In the genomic region with DNA sequence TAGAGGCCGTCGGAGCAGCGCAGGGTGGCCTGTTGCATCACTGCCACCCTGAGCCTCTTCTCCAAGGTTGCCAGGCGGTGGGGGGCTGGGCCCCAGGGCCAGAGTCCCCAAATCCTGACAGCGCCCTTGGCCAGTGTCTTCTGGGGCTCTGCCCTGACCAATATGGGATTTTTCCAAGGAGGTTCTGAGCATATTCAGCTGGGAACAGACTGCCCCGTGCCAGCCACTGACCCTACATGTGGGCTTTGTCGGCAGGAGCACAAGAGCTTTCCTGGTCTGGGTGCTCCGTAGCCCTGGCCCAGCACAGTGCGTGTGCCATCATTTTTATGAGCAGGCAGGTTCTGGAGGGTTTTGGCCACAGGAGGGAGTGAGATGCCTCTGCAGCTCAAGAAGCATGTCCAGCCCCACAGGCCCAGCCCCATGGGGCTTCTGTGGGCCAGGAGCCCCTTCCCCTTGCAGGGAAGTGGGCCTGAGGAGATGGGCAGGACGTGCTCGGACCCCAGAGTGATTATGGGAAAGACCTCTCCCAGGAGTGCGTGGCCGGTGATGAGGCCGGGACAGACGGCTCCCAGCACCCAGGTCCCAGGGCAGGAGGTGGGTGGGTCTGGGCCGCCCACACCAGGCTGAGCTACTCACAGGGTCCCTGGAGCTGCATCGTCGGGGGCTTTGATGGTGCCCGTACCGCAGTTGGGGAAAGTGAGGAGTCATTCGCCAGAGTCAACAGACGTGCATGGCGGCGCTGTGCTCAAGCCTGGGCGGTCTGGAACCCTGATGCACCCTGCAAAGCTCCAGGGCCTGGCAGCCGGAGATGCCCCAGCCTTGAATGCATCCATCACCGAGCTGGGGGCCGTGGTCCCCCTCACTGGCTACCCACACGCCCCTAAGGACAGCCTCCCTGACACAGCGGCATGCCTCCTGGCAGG, we compare ENCODE assay signal across 11 cellular contexts.
DNase-seq lines count a peak whose midpoint lies in the region; ATAC-seq and TF ChIP-seq lines count a peak whose summit lies in the region.
"Had no signal": no experiment of that assay in that cellular context is flagged by ENCODE, and none has a peak within 500 bp of the region (broad histone marks: within the 10 kb centered on the region; RNA-seq: fewer than 3 reads in every experiment).

No MANE protein-coding gene starts in this region.

- H3K9ac ChIP-seq in mucosa of rectum (ENCODE audit: low read depth in 1 of 2, low read length in 2 of 2) = peak overlapping the region in 1 of 2 donors; percentile 50

- no peak for TF ChIP-seq CTCF in breast epithelium (IDR thresholded peaks at IDR 0.05)
- no peak for TF ChIP-seq CTCF in MCF 10A (IDR thresholded peaks at IDR 0.05; ENCODE audit: unreplicated experiment)
- TF ChIP-seq CTCF in dorsolateral prefrontal cortex (IDR thresholded peaks at IDR 0.05 in 54 of 56, conservative IDR thresholded peaks at IDR 0.05 in 2 of 56; ENCODE audit: low read depth in 1 of 56, partially characterized antibody in 56 of 56) = peak in 7 of 56 donors; percentile 8 to 33 (median 14)

- DNase-seq in breast epithelium (ENCODE audit: low spot score in 2 of 2) (no peak), MCF 10A (ENCODE audit: unreplicated experiment) (no peak), dorsolateral prefrontal cortex (no peak), aorta (peak; percentile 55 to 67), T-cell (no peak), retina (no peak), GM19238 (ENCODE audit: insufficient read length, low spot score) (no peak)
- DNase-seq: kidney glomerular epithelial cell; stimulated activated CD4-positive, alpha-beta T cell treated with anti-CD3 and anti-CD28 coated beads, Interleukin-2, amount 100 ng/mL, for 48 hours had no signal

- POLR2A ChIA-PET in MCF 10A (lab: Yijun Ruan, JAX) (interaction anchor here (0.7 kb wide), 1 partner anchor 11 kb away, joined by 4 read pairs; no protein-coding TSS in a partner anchor), T-cell (lab: Charles Lee) (no interaction called here)

- intact Hi-C loops in breast epithelium (cut with DNase I; ENCODE audit: low total_unique reads) (loop anchor here (10.0 kb wide), 1 partner anchor 61 kb away; no protein-coding TSS in a partner anchor), MCF 10A (cut with micrococcal nuclease) (loop anchor here (2.0 kb wide), 1 partner anchor 73 kb away; a partner anchor contains a TSS), dorsolateral prefrontal cortex (cut with DNase I) (loop anchor here in 1 of 2 donors (2.0 kb wide), 1 partner anchor 73 kb away; a partner anchor contains a TSS), aorta (cut with DNase I) (loop anchor here in 1 of 2 donors (1.0 to 5.0 kb wide), 3 partner anchors 34 to 113 kb away; no protein-coding TSS in a partner anchor)

- TF ChIP-seq POLR2A in breast epithelium (IDR thresholded peaks at IDR 0.05) = no peak

- H3K4me3 Mint-ChIP-seq in MCF 10A (ENCODE audit: unreplicated experiment) = no peak overlapping the region
- no peak overlapping the region for H3K4me3 Mint-ChIP-seq in T-cell
- H3K4me3 Mint-ChIP-seq: central memory CD8-positive, alpha-beta T cell had no signal

- peak overlapping the region in 2 of 3 donors; percentile 1 to 32 for H3K4me3 ChIP-seq in breast epithelium
- no peak overlapping the region for H3K4me3 ChIP-seq in dorsolateral prefrontal cortex
- no peak overlapping the region for H3K4me3 ChIP-seq in mucosa of rectum (ENCODE audit: low read length in 2 of 2)
- no peak overlapping the region for H3K4me3 ChIP-seq in aorta (ENCODE audit: low read length in 2 of 2)

- no peak overlapping the region for H3K27ac Mint-ChIP-seq in MCF 10A (ENCODE audit: low read depth, unreplicated experiment)
- no peak overlapping the region for H3K27ac Mint-ChIP-seq in T-cell

- H3K9me3 ChIP-seq in breast epithelium = no peaks in the 10 kb centered on the region
- no peaks in the 10 kb centered on the region for H3K9me3 ChIP-seq in mucosa of rectum (ENCODE audit: control insufficient read depth in 2 of 2, low read length in 2 of 2)
- no peaks in the 10 kb centered on the region for H3K9me3 ChIP-seq in aorta (ENCODE audit: control insufficient read depth, low read length)

- H3K27me3 ChIP-seq in breast epithelium (peaks cover 0 to 4% of the 10 kb centered on the region in 2 donors), dorsolateral prefrontal cortex (no peaks in the 10 kb centered on the region), mucosa of rectum (ENCODE audit: control insufficient read depth in 2 of 2, insufficient read depth in 2 of 2, low read length in 2 of 2) (no peaks in the 10 kb centered on the region), aorta (ENCODE audit: control insufficient read depth in 1 of 2, insufficient read depth in 2 of 2, low read length in 1 of 2) (no peaks in the 10 kb centered on the region)

- H3K9me3 Mint-ChIP-seq in MCF 10A (ENCODE audit: unreplicated experiment) = no peaks in the 10 kb centered on the region
- no peaks in the 10 kb centered on the region for H3K9me3 Mint-ChIP-seq in T-cell
- H3K9me3 Mint-ChIP-seq: central memory CD8-positive, alpha-beta T cell had no signal

- CTCF ChIA-PET in MCF 10A (lab: Yijun Ruan, JAX) = interaction anchor here (0.7 to 7.2 kb wide), 7 partner anchors 10 to 190 kb away, joined by 3 to 65 read pairs (median 3); no protein-coding TSS in a partner anchor
- CTCF ChIA-PET in T-cell (lab: Charles Lee) = no interaction called here

- BruUV-seq in MCF 10A (replicated peaks; lab: Mats Ljungman, UMichigan) = no TSS peak

- peaks cover 4% of the 10 kb centered on the region for H3K4me1 Mint-ChIP-seq in MCF 10A (ENCODE audit: insufficient read depth, unreplicated experiment)
- peaks cover under 1 to 4% (median 2%) of the 10 kb centered on the region in 3 donors for H3K4me1 Mint-ChIP-seq in T-cell
- H3K4me1 Mint-ChIP-seq: central memory CD8-positive, alpha-beta T cell had no signal

- H3K27me3 Mint-ChIP-seq in MCF 10A (ENCODE audit: insufficient read depth, unreplicated experiment) = no peaks in the 10 kb centered on the region
- peaks cover 0 to 2% of the 10 kb centered on the region in 2 donors for H3K27me3 Mint-ChIP-seq in T-cell
- H3K27me3 Mint-ChIP-seq: central memory CD8-positive, alpha-beta T cell had no signal

- WGBS in aorta, 2 donors = 31 to 34% methylated on average over 30 of the region's 30 CpGs

- peak overlapping the region; percentile 90 to 95 for H3K27ac ChIP-seq in breast epithelium
- H3K27ac ChIP-seq in dorsolateral prefrontal cortex = peak overlapping the region in 40 of 59 donors; percentile 4 to 92 (median 68)
- H3K27ac ChIP-seq in mucosa of rectum (ENCODE audit: low read depth in 2 of 2, low read length in 2 of 2) = peak overlapping the region; percentile 80
- peak overlapping the region in 1 of 2 donors; percentile 92 for H3K27ac ChIP-seq in aorta (ENCODE audit: low read depth in 1 of 2, low read length in 2 of 2)

- ATAC-seq in aorta (ENCODE audit: low FRiP score) = peak; percentile 45
- ATAC-seq in T-cell (replicated peaks in 1 of 4) = no peak

- H3K36me3 Mint-ChIP-seq in MCF 10A (ENCODE audit: insufficient read depth, unreplicated experiment) (no peaks in the 10 kb centered on the region), T-cell (no peaks in the 10 kb centered on the region)

- H3K36me3 ChIP-seq in breast epithelium (no peaks in the 10 kb centered on the region), mucosa of rectum (ENCODE audit: control insufficient read depth in 2 of 2, insufficient read depth in 2 of 2, low read length in 2 of 2) (no peaks in the 10 kb centered on the region), aorta (ENCODE audit: control insufficient read depth in 1 of 2, insufficient read depth in 2 of 2, low read length in 1 of 2) (no peaks in the 10 kb centered on the region)

- H3K4me1 ChIP-seq in breast epithelium (peaks cover 10 to 14% of the 10 kb centered on the region in 2 donors), mucosa of rectum (ENCODE audit: control insufficient read depth in 2 of 2, insufficient read depth in 2 of 2, low read length in 2 of 2) (peaks cover 53 to 73% of the 10 kb centered on the region in 2 donors), aorta (ENCODE audit: control insufficient read depth in 1 of 2, insufficient read depth in 2 of 2, low read length in 2 of 2) (no peaks in the 10 kb centered on the region)

Comparison
In these comparisons a context has a peak if more than half of its experiments do, and no peak if none do; other contexts are left out.
1. DNase-seq: peak in aorta (2 of 2); none in breast epithelium (0 of 2), MCF 10A (single experiment), dorsolateral prefrontal cortex (0 of 10), T-cell (0 of 34), retina (single experiment) and GM19238 (single experiment).
2. H3K4me3 ChIP-seq: peak in breast epithelium (2 of 3); none in dorsolateral prefrontal cortex (0 of 59), mucosa of rectum (0 of 2) and aorta (0 of 2).